33 cellular contexts compared by ENCODE assay signal in the genomic region with DNA sequence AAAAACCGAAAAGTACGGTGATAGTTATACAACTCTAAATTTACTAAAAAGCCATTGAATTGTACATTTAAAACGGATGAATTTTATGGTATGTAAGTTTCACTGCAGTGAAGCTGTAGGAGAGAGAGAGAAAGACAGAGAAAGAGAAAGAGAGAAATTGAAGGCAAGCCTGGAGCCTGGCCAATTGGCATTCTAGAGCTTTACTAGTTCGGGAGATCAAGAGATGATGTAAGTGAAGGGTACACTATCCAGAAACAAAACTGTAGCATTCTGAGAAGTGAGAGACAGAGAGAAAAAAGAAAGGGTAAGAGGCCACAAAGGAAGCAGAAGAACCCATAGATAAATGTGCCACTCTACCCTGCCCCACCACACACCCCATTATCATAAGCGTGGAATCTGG.
"Had no signal": no experiment of that assay in that cellular context is flagged by ENCODE, and none has a peak within 500 bp of the region (broad histone marks: within the 10 kb centered on the region; RNA-seq: fewer than 3 reads in every experiment).

No MANE protein-coding gene starts in this region.

- H3K27ac ChIP-seq: ascending aorta, cardiac muscle cell, KMS-11, Peyer's patch, SJSA1 had no signal

- H3K9ac ChIP-seq: KMS-11, SK-N-SH had no signal

- H3K27me3 ChIP-seq: ascending aorta, cardiac muscle cell, Peyer's patch, SJSA1 had no signal

- H3K4me1 Mint-ChIP-seq: activated CD4-positive, alpha-beta T cell treated with anti-CD3 and anti-CD28 coated beads, Interleukin-2, amount 10 ng/mL, durations not matched to agents 24 days and 14 days; activated naive CD4-positive, alpha-beta T cell treated with anti-CD3 and anti-CD28 coated beads, Interleukin-2, amount 50 U/mL, for 24 hours; activated naive CD8-positive, alpha-beta T cell treated with anti-CD3 and anti-CD28 coated beads, Interleukin-2, amount 10 ng/mL, durations not matched to agents 7 days and 5 days; activated T-helper 17 cell treated with anti-CD3 and anti-CD28 coated beads, Interleukin-2, amount 50 U/mL, for 72 hours had no signal

- ATAC-seq: activated CD8-positive, alpha-beta T cell treated with anti-CD3 and anti-CD28 coated beads for 36 hours; activated T-cell treated with anti-CD3 and anti-CD28 coated beads, Interleukin-2, amount 50 U/mL, for 72 hours; activated T-helper 17 cell treated with anti-CD3 and anti-CD28 coated beads, Interleukin-2, amount 50 U/mL, for 72 hours; PC-3 had no signal

- H3K9me3 ChIP-seq: ascending aorta, Peyer's patch, SJSA1, SK-N-SH had no signal

- H3K27ac Mint-ChIP-seq: activated CD4-positive, alpha-beta T cell treated with anti-CD3 and anti-CD28 coated beads, Interleukin-2, amount 10 ng/mL, durations not matched to agents 24 days and 14 days; activated CD8-positive, alpha-beta T cell treated with anti-CD3 and anti-CD28 coated beads for 36 hours; activated naive CD4-positive, alpha-beta T cell treated with anti-CD3 and anti-CD28 coated beads, Interleukin-2, amount 50 U/mL, for 24 hours; activated naive CD8-positive, alpha-beta T cell treated with anti-CD3 and anti-CD28 coated beads, Interleukin-2, amount 10 ng/mL, durations not matched to agents 7 days and 5 days; activated T-cell treated with anti-CD3 and anti-CD28 coated beads, Interleukin-2, amount 50 U/mL, for 72 hours; activated T-helper 17 cell treated with anti-CD3 and anti-CD28 coated beads, Interleukin-2, amount 50 U/mL, for 72 hours; T-helper 1 cell treated with Interleukin-12 subunit alpha and Interleukin-12 subunit beta and Interleukin-4 antibody, amounts not matched to agents 30 μg/mL and 1 μg/mL, for 36 hours; T-helper 2 cell treated with Interferon-gamma antibody and Interleukin-4, amounts not matched to agents 5 μg/mL and 100 μg/mL, for 36 hours had no signal

- H3K4me3 ChIP-seq: ascending aorta, cardiac muscle cell, Peyer's patch, SJSA1 had no signal

- H3K4me3 Mint-ChIP-seq: activated CD4-positive, alpha-beta T cell treated with anti-CD3 and anti-CD28 coated beads, Interleukin-2, amount 10 ng/mL, durations not matched to agents 24 days and 14 days; activated CD8-positive, alpha-beta T cell treated with anti-CD3 and anti-CD28 coated beads for 36 hours; activated naive CD4-positive, alpha-beta T cell treated with anti-CD3 and anti-CD28 coated beads, Interleukin-2, amount 50 U/mL, for 24 hours; activated naive CD8-positive, alpha-beta T cell treated with anti-CD3 and anti-CD28 coated beads, Interleukin-2, amount 10 ng/mL, durations not matched to agents 7 days and 5 days; activated T-cell treated with anti-CD3 and anti-CD28 coated beads, Interleukin-2, amount 50 U/mL, for 72 hours; activated T-helper 17 cell treated with anti-CD3 and anti-CD28 coated beads, Interleukin-2, amount 50 U/mL, for 72 hours; T-helper 1 cell treated with Interleukin-12 subunit alpha and Interleukin-12 subunit beta and Interleukin-4 antibody, amounts not matched to agents 30 μg/mL and 1 μg/mL, for 36 hours; T-helper 2 cell treated with Interferon-gamma antibody and Interleukin-4, amounts not matched to agents 5 μg/mL and 100 μg/mL, for 36 hours had no signal

- H3K36me3 ChIP-seq: ascending aorta, cardiac muscle cell, Peyer's patch, SJSA1 had no signal

- H3K9me3 Mint-ChIP-seq: activated CD8-positive, alpha-beta T cell treated with anti-CD3 and anti-CD28 coated beads for 36 hours; activated naive CD4-positive, alpha-beta T cell treated with anti-CD3 and anti-CD28 coated beads, Interleukin-2, amount 50 U/mL, for 24 hours; activated naive CD8-positive, alpha-beta T cell treated with anti-CD3 and anti-CD28 coated beads, Interleukin-2, amount 10 ng/mL, durations not matched to agents 7 days and 5 days; T-helper 1 cell treated with Interleukin-12 subunit alpha and Interleukin-12 subunit beta and Interleukin-4 antibody, amounts not matched to agents 30 μg/mL and 1 μg/mL, for 36 hours; T-helper 2 cell treated with Interferon-gamma antibody and Interleukin-4, amounts not matched to agents 5 μg/mL and 100 μg/mL, for 36 hours had no signal

- H3K27me3 Mint-ChIP-seq: activated CD4-positive, alpha-beta T cell treated with anti-CD3 and anti-CD28 coated beads, Interleukin-2, amount 10 ng/mL, durations not matched to agents 24 days and 14 days; activated CD8-positive, alpha-beta T cell treated with anti-CD3 and anti-CD28 coated beads for 36 hours; activated naive CD4-positive, alpha-beta T cell treated with anti-CD3 and anti-CD28 coated beads, Interleukin-2, amount 50 U/mL, for 24 hours; activated naive CD8-positive, alpha-beta T cell treated with anti-CD3 and anti-CD28 coated beads, Interleukin-2, amount 10 ng/mL, durations not matched to agents 7 days and 5 days; activated T-helper 17 cell treated with anti-CD3 and anti-CD28 coated beads, Interleukin-2, amount 50 U/mL, for 72 hours had no signal

- H3K4me1 ChIP-seq: ascending aorta, Peyer's patch, SJSA1 had no signal

- FAIRE-seq: TTC549 had no signal

- H3K4me2 ChIP-seq: KMS-11, SK-N-SH had no signal

- DNase-seq: activated CD4-positive, alpha-beta T cell treated with anti-CD3 and anti-CD28 coated beads, Interleukin-2, amount 10 ng/mL, durations not matched to agents 24 days and 14 days; activated CD4-positive, alpha-beta T cell treated with anti-CD3 and anti-CD28 coated beads, Interleukin-2, amount 50 U/mL, for 4 hours; activated CD8-positive, alpha-beta T cell treated with anti-CD3 and anti-CD28 coated beads for 36 hours; activated effector memory CD4-positive, alpha-beta T cell treated with anti-CD3 and anti-CD28 coated beads, Interleukin-2, amount 50 U/mL, for 16 hours; activated naive CD4-positive, alpha-beta T cell; activated naive CD8-positive, alpha-beta T cell treated with anti-CD3 and anti-CD28 coated beads, Interleukin-2, amount 10 ng/mL, durations not matched to agents 7 days and 5 days; activated T-cell treated with anti-CD3 and anti-CD28 coated beads, Interleukin-2, amount 50 U/mL, for 1 hour; activated T-cell treated with anti-CD3 and anti-CD28 coated beads, Interleukin-2, amount 50 U/mL, for 72 hours; amygdala; MM.1S; MV-4-11; NCI-H1092; NCI-H1436 treated with DMSO at 0.1 percent for 48 hours; NCI-H1694 treated with DMSO at 0.1 percent for 48 hours; NCI-H2029; NCI-H345; NCI-H524 treated with DMSO at 0.1 percent for 48 hours; NCI-H748 treated with DMSO at 0.1 percent for 48 hours; NK-92 treated with Interleukin-12 subunit alpha and Interleukin-12 subunit beta, amount 100 ng/mL, for 24 hours; PC-3; Peyer's patch; RPMI8226; SHP77 treated with DMSO at 0.1 percent for 48 hours; SK-N-SH had no signal

- H3K36me3 Mint-ChIP-seq: activated naive CD4-positive, alpha-beta T cell treated with anti-CD3 and anti-CD28 coated beads, Interleukin-2, amount 50 U/mL, for 24 hours; activated naive CD8-positive, alpha-beta T cell treated with anti-CD3 and anti-CD28 coated beads, Interleukin-2, amount 10 ng/mL, durations not matched to agents 7 days and 5 days had no signal
